Comparison of ENCODE assay signal across 12 cellular contexts in genomic region chr4:8442596-8443358, GRCh38. TPM values are rescaled to one million over a fixed set of nuclear protein-coding genes. Genes with fewer than 3 reads are reported as not detected.
DNase-seq lines count a peak whose midpoint lies in the region; ATAC-seq and TF ChIP-seq lines count a peak whose summit lies in the region.
"Had no signal": no experiment of that assay in that cellular context is flagged by ENCODE, and none has a peak within 500 bp of the region (broad histone marks: within the 10 kb centered on the region; RNA-seq: fewer than 3 reads in every experiment).

No MANE protein-coding gene starts in this region.

- 80% methylated on average over 10 of the region's 10 CpGs for WGBS in hepatocyte (ENCODE audit: low lambda C conversion rate, missing lambda C conversion rate)

- no peaks in the 10 kb centered on the region for H3K27me3 Mint-ChIP-seq in activated naive CD4-positive, alpha-beta T cell treated with anti-CD3 and anti-CD28 coated beads for 36 hours (ENCODE audit: low read depth)
- no peaks in the 10 kb centered on the region for H3K27me3 Mint-ChIP-seq in activated CD4-positive, alpha-beta memory T cell treated with anti-CD3 and anti-CD28 coated beads, Interleukin-2, amount 10 ng/mL, durations not matched to agents 7 days and 5 days
- H3K27me3 Mint-ChIP-seq in stimulated activated naive B cell treated with anti-CD40 and anti-IgM and Interleukin-4, amounts not matched to agents 10 μg/mL and 1 μg/mL and 100 μg/mL, for 72 hours = no peaks in the 10 kb centered on the region

- no peaks in the 10 kb centered on the region for H3K9me2 ChIP-seq in hepatocyte (replicated peaks; ENCODE audit: insufficient read depth)

- no peaks in the 10 kb centered on the region for H3K27me3 ChIP-seq in hepatocyte
- H3K27me3 ChIP-seq: spleen had no signal

- H3K27ac ChIP-seq in hepatocyte (no peak overlapping the region), caudate nucleus (ENCODE audit: low read depth, low read length) (no peak overlapping the region)
- H3K27ac ChIP-seq: spleen had no signal

- intact Hi-C loops in activated naive CD4-positive, alpha-beta T cell treated with anti-CD3 and anti-CD28 coated beads for 36 hours (cut with micrococcal nuclease) = no loop called here

- peaks cover 65% of the 10 kb centered on the region for H3K79me2 ChIP-seq in hepatocyte

- H3K9me3 Mint-ChIP-seq in activated naive CD4-positive, alpha-beta T cell treated with anti-CD3 and anti-CD28 coated beads for 36 hours = no peaks in the 10 kb centered on the region
- no peaks in the 10 kb centered on the region for H3K9me3 Mint-ChIP-seq in activated CD4-positive, alpha-beta memory T cell treated with anti-CD3 and anti-CD28 coated beads, Interleukin-2, amount 10 ng/mL, durations not matched to agents 7 days and 5 days
- H3K9me3 Mint-ChIP-seq in stimulated activated naive B cell treated with anti-CD40 and anti-IgM and Interleukin-4, amounts not matched to agents 10 μg/mL and 1 μg/mL and 100 μg/mL, for 72 hours = no peaks in the 10 kb centered on the region

- peaks cover 8% of the 10 kb centered on the region for H3K36me3 Mint-ChIP-seq in activated naive CD4-positive, alpha-beta T cell treated with anti-CD3 and anti-CD28 coated beads for 36 hours (ENCODE audit: low read depth)
- H3K36me3 Mint-ChIP-seq in activated CD4-positive, alpha-beta memory T cell treated with anti-CD3 and anti-CD28 coated beads, Interleukin-2, amount 10 ng/mL, durations not matched to agents 7 days and 5 days (ENCODE audit: low read depth) = peaks cover 14% of the 10 kb centered on the region
- H3K36me3 Mint-ChIP-seq in stimulated activated naive B cell treated with anti-CD40 and anti-IgM and Interleukin-4, amounts not matched to agents 10 μg/mL and 1 μg/mL and 100 μg/mL, for 72 hours = peaks cover 7 to 38% of the 10 kb centered on the region in 2 donors

- H3K27ac Mint-ChIP-seq in activated naive CD4-positive, alpha-beta T cell treated with anti-CD3 and anti-CD28 coated beads for 36 hours = no peak overlapping the region
- H3K27ac Mint-ChIP-seq in activated CD4-positive, alpha-beta memory T cell treated with anti-CD3 and anti-CD28 coated beads, Interleukin-2, amount 10 ng/mL, durations not matched to agents 7 days and 5 days = no peak overlapping the region
- no peak overlapping the region for H3K27ac Mint-ChIP-seq in stimulated activated naive B cell treated with anti-CD40 and anti-IgM and Interleukin-4, amounts not matched to agents 10 μg/mL and 1 μg/mL and 100 μg/mL, for 72 hours

- no peaks in the 10 kb centered on the region for H4K20me1 ChIP-seq in hepatocyte (ENCODE audit: insufficient read depth, poor library complexity, severe bottlenecking)

- peaks cover 54% of the 10 kb centered on the region for H3K4me1 Mint-ChIP-seq in activated naive CD4-positive, alpha-beta T cell treated with anti-CD3 and anti-CD28 coated beads for 36 hours (ENCODE audit: low read depth)
- peaks cover 60% of the 10 kb centered on the region for H3K4me1 Mint-ChIP-seq in activated CD4-positive, alpha-beta memory T cell treated with anti-CD3 and anti-CD28 coated beads, Interleukin-2, amount 10 ng/mL, durations not matched to agents 7 days and 5 days
- H3K4me1 Mint-ChIP-seq in stimulated activated naive B cell treated with anti-CD40 and anti-IgM and Interleukin-4, amounts not matched to agents 10 μg/mL and 1 μg/mL and 100 μg/mL, for 72 hours = peaks cover 31 to 62% of the 10 kb centered on the region in 2 donors

- H3K9me3 ChIP-seq in hepatocyte (ENCODE audit: low read depth) = no peaks in the 10 kb centered on the region

- no peak for TF ChIP-seq CTCF in hepatocyte (IDR thresholded peaks at IDR 0.05; ENCODE audit: poor library complexity)

- peaks cover 17% of the 10 kb centered on the region for H3K4me1 ChIP-seq in hepatocyte (ENCODE audit: insufficient read depth)

- peak overlapping the region; percentile 55 for H3K4me3 Mint-ChIP-seq in activated naive CD4-positive, alpha-beta T cell treated with anti-CD3 and anti-CD28 coated beads for 36 hours
- peak overlapping the region; percentile 31 for H3K4me3 Mint-ChIP-seq in activated CD4-positive, alpha-beta memory T cell treated with anti-CD3 and anti-CD28 coated beads, Interleukin-2, amount 10 ng/mL, durations not matched to agents 7 days and 5 days
- peak overlapping the region; percentile 72 to 96 for H3K4me3 Mint-ChIP-seq in stimulated activated naive B cell treated with anti-CD40 and anti-IgM and Interleukin-4, amounts not matched to agents 10 μg/mL and 1 μg/mL and 100 μg/mL, for 72 hours

- POLR2A ChIA-PET in activated CD4-positive, alpha-beta memory T cell treated with anti-CD3 and anti-CD28 coated beads, Interleukin-2, amount 10 ng/mL, durations not matched to agents 7 days and 5 days (lab: Charles Lee) = no interaction called here

- no peak for ATAC-seq in stimulated activated naive B cell treated with anti-CD40 and anti-IgM and Interleukin-4, amounts not matched to agents 10 μg/mL and 1 μg/mL and 100 μg/mL, for 72 hours (replicated peaks)

- H3K36me3 ChIP-seq in hepatocyte (replicated peaks; ENCODE audit: insufficient read depth, low read depth) = no peaks in the 10 kb centered on the region

- no peak overlapping the region for H3K4me3 ChIP-seq in hepatocyte

- peak overlapping the region; percentile 89 for H3K4me2 ChIP-seq in hepatocyte

- CTCF ChIA-PET in activated naive CD4-positive, alpha-beta T cell treated with anti-CD3 and anti-CD28 coated beads for 36 hours (lab: Charles Lee) = no interaction called here
- CTCF ChIA-PET in activated CD4-positive, alpha-beta memory T cell treated with anti-CD3 and anti-CD28 coated beads, Interleukin-2, amount 10 ng/mL, durations not matched to agents 7 days and 5 days (lab: Charles Lee) = interaction anchor here (1.8 kb wide), 1 partner anchor 14 kb away, joined by 4 read pairs; no protein-coding TSS in a partner anchor

- no peak for DNase-seq in activated naive CD4-positive, alpha-beta T cell treated with anti-CD3 and anti-CD28 coated beads for 36 hours
- no peak for DNase-seq in activated naive CD4-positive, alpha-beta T cell treated with Interleukin-2 at 50 U/mL for 16 hours
- DNase-seq in activated CD4-positive, alpha-beta memory T cell treated with anti-CD3 and anti-CD28 coated beads, Interleukin-2, amount 10 ng/mL, durations not matched to agents 7 days and 5 days = no peak
- DNase-seq in hepatocyte (ENCODE audit: low spot score) (no peak), OCI-M2 (lab: John Stamatoyannopoulos, UW; ENCODE audit: unreplicated experiment) (no peak), caudate nucleus (lab: John Stamatoyannopoulos, UW) (no peak), foreskin melanocyte (no peak)
- DNase-seq in stimulated activated naive B cell treated with anti-CD40 and anti-IgM and Interleukin-4, amounts not matched to agents 10 μg/mL and 1 μg/mL and 100 μg/mL, for 72 hours = no peak
- DNase-seq: AML-193, NCI-H1105 treated with DMSO at 0.1 percent for 48 hours, SHP77 treated with DMSO at 0.1 percent for 48 hours, spleen had no signal

- no peak overlapping the region for H2AFZ ChIP-seq in hepatocyte

RNA-seq across cellular contexts. Expression of gene TRMT44, which starts 2.2 kb away (rescaled TPM):
- total RNA-seq in activated naive CD4-positive, alpha-beta T cell treated with anti-CD3 and anti-CD28 coated beads for 36 hours = 10 to 100 TPM; 13.1 to 14.5 TPM
- total RNA-seq in activated CD4-positive, alpha-beta memory T cell treated with anti-CD3 and anti-CD28 coated beads, Interleukin-2, amount 10 ng/mL, durations not matched to agents 7 days and 5 days = 10 to 100 TPM; 15.7 to 17.8 TPM
- total RNA-seq in hepatocyte = 13.2 and 20.1 TPM in 2 replicates
- 8.2 and 13.2 TPM in 2 replicates for polyA plus RNA-seq in hepatocyte

RNA-seq across cellular contexts. Expression of gene ACOX3, which starts 2.3 kb away (rescaled TPM):
- total RNA-seq in activated naive CD4-positive, alpha-beta T cell treated with anti-CD3 and anti-CD28 coated beads for 36 hours = 10 to 100 TPM; 11.9 to 13.3 TPM
- total RNA-seq in activated CD4-positive, alpha-beta memory T cell treated with anti-CD3 and anti-CD28 coated beads, Interleukin-2, amount 10 ng/mL, durations not matched to agents 7 days and 5 days = 10 to 100 TPM; 16.8 to 17.7 TPM
- total RNA-seq in hepatocyte = 21.0 and 22.5 TPM in 2 replicates
- polyA plus RNA-seq in hepatocyte = 13.9 and 17.6 TPM in 2 replicates

Comparison
In these comparisons a context has a peak if more than half of its experiments do, and no peak if none do; other contexts are left out.
1. H3K4me3 Mint-ChIP-seq: peak in every context shown above with its lines; median percentile 84 in stimulated activated naive B cell treated with anti-CD40 and anti-IgM and Interleukin-4, amounts not matched to agents 10 μg/mL and 1 μg/mL and 100 μg/mL, for 72 hours; 55 in activated naive CD4-positive, alpha-beta T cell treated with anti-CD3 and anti-CD28 coated beads for 36 hours; 31 in activated CD4-positive, alpha-beta memory T cell treated with anti-CD3 and anti-CD28 coated beads, Interleukin-2, amount 10 ng/mL, durations not matched to agents 7 days and 5 days.